ENCODE assay signal across 28 cellular contexts in genomic region chr5:158755971-158756370, GRCh38.
DNase-seq lines count a peak whose midpoint lies in the region; ATAC-seq, FAIRE-seq and TF ChIP-seq lines count a peak whose summit lies in the region.
"Had no signal": no experiment of that assay in that cellular context is flagged by ENCODE, and none has a peak within 500 bp of the region (broad histone marks: within the 10 kb centered on the region; RNA-seq: fewer than 3 reads in every experiment).

No MANE protein-coding gene starts in this region.

- no peak overlapping the region for H3K9ac ChIP-seq in astrocyte (ENCODE audit: low read length)
- peak overlapping the region in 2 of 5 donors; percentile 40 to 49 for H3K9ac ChIP-seq in subcutaneous abdominal adipose tissue (ENCODE audit: low read length in 5 of 5)

- H3K27ac ChIP-seq in astrocyte (ENCODE audit: low read depth, low read length) (no peak overlapping the region), subcutaneous abdominal adipose tissue (ENCODE audit: low read depth, low read length) (peak overlapping the region; percentile 81)
- H3K27ac ChIP-seq: adrenal gland, SJCRH30, suprapubic skin had no signal

- H3K4me3 ChIP-seq in astrocyte (ENCODE audit: insufficient read depth, low read depth, low read length) (no peak overlapping the region), fibroblast of the aortic adventitia (ENCODE audit: low read depth, low read length) (no peak overlapping the region), subcutaneous abdominal adipose tissue (ENCODE audit: low read depth in 1 of 5, low read length in 5 of 5) (no peak overlapping the region)
- H3K4me3 ChIP-seq: adrenal gland, SJCRH30, smooth muscle cell, suprapubic skin had no signal

- no peaks in the 10 kb centered on the region for H3K36me3 Mint-ChIP-seq in astrocyte (ENCODE audit: low read depth, unreplicated experiment)
- no peaks in the 10 kb centered on the region for H3K36me3 Mint-ChIP-seq in WTC11

- H3K36me3 ChIP-seq in astrocyte (ENCODE audit: insufficient read depth, low read length): no peaks in the 10 kb centered on the region
- no peaks in the 10 kb centered on the region for H3K36me3 ChIP-seq in subcutaneous abdominal adipose tissue (ENCODE audit: control insufficient read depth in 5 of 5, insufficient read depth in 5 of 5, low read length in 5 of 5)
- H3K36me3 ChIP-seq: adrenal gland, SJCRH30, suprapubic skin had no signal

- POLR2A ChIA-PET in WTC11 (lab: Charles Lee): no interaction called here

- H3K4me1 Mint-ChIP-seq in astrocyte (ENCODE audit: low read depth, unreplicated experiment) (peaks cover 11% of the 10 kb centered on the region), WTC11 (no peaks in the 10 kb centered on the region)
- H3K4me1 Mint-ChIP-seq: activated CD4-positive, alpha-beta memory T cell treated with anti-CD3 and anti-CD28 coated beads, Interleukin-2, amount 10 ng/mL, durations not matched to agents 7 days and 5 days had no signal

- peak; percentile 47 for DNase-seq in EL
- peak; percentile 75 for DNase-seq in astrocyte (ENCODE audit: low read depth)
- peak; percentile 81 for DNase-seq in fibroblast of the aortic adventitia (ENCODE audit: low read depth)
- DNase-seq in Right ventricle myocardium superior: no peak
- no peak for DNase-seq in hippocampal formation (lab: John Stamatoyannopoulos, UW)
- no peak for DNase-seq in NCI-H526 (lab: John Stamatoyannopoulos, UW)
- DNase-seq in WTC11 (ENCODE audit: low spot score): no peak
- DNase-seq: activated CD4-positive, alpha-beta memory T cell treated with anti-CD3 and anti-CD28 coated beads, Interleukin-2, amount 10 ng/mL, durations not matched to agents 7 days and 5 days; activated CD4-positive, CD25-positive, alpha-beta regulatory T cell treated with anti-CD3 and anti-CD28 coated beads, Interleukin-2, amount 50 U/mL, for 72 hours; activated gamma-delta T cell; activated T-cell treated with anti-CD3 and anti-CD28 coated beads for 4 hours; adrenal gland; CD4-positive, alpha-beta T cell; dermis blood vessel endothelial cell; foreskin fibroblast; GOT3; left colon; mesendoderm; NCI-H146; NCI-H524 treated with DMSO at 0.1 percent for 48 hours; occipital lobe; stimulated activated CD4-positive, alpha-beta T cell treated with anti-CD3 and anti-CD28 coated beads, Interleukin-2, amount 100 ng/mL, for 24 hours had no signal

- CTCF ChIA-PET in WTC11 (lab: Charles Lee): no interaction called here

- H3K27ac Mint-ChIP-seq in astrocyte (ENCODE audit: unreplicated experiment): no peak overlapping the region
- no peak overlapping the region for H3K27ac Mint-ChIP-seq in WTC11
- H3K27ac Mint-ChIP-seq: activated CD4-positive, alpha-beta memory T cell treated with anti-CD3 and anti-CD28 coated beads, Interleukin-2, amount 10 ng/mL, durations not matched to agents 7 days and 5 days; CD4-positive, alpha-beta T cell had no signal

- no peak for FAIRE-seq in astrocyte (lab: Jason Lieb, UNC)
- FAIRE-seq: G401.6, RCC 7860 had no signal

- H3K9me3 ChIP-seq in astrocyte (ENCODE audit: insufficient read depth, low read depth, low read length): no peaks in the 10 kb centered on the region
- no peaks in the 10 kb centered on the region for H3K9me3 ChIP-seq in subcutaneous abdominal adipose tissue (ENCODE audit: control insufficient read depth in 5 of 5, low read length in 5 of 5)
- H3K9me3 ChIP-seq: adrenal gland, SJCRH30, suprapubic skin had no signal

- no peak for ATAC-seq in Right ventricle myocardium superior (ENCODE audit: poor library complexity)
- ATAC-seq in WTC11: no peak
- ATAC-seq: left colon had no signal

- H3K4me3 Mint-ChIP-seq in astrocyte (ENCODE audit: unreplicated experiment): no peak overlapping the region
- H3K4me3 Mint-ChIP-seq in WTC11: no peak overlapping the region
- H3K4me3 Mint-ChIP-seq: activated CD4-positive, alpha-beta memory T cell treated with anti-CD3 and anti-CD28 coated beads, Interleukin-2, amount 10 ng/mL, durations not matched to agents 7 days and 5 days; CD4-positive, alpha-beta T cell had no signal

- no peaks in the 10 kb centered on the region for H4K20me1 ChIP-seq in astrocyte (ENCODE audit: insufficient read depth, low read length)

- H3K4me2 ChIP-seq in astrocyte (ENCODE audit: low read length): no peak overlapping the region
- H3K4me2 ChIP-seq: smooth muscle cell had no signal

- no peak overlapping the region for H2AFZ ChIP-seq in astrocyte (ENCODE audit: low read depth, low read length)

- H3K79me2 ChIP-seq in astrocyte (ENCODE audit: insufficient read depth, low read length): no peaks in the 10 kb centered on the region

- H3K9me3 Mint-ChIP-seq in astrocyte (ENCODE audit: unreplicated experiment): no peaks in the 10 kb centered on the region
- no peaks in the 10 kb centered on the region for H3K9me3 Mint-ChIP-seq in WTC11
- H3K9me3 Mint-ChIP-seq: activated CD4-positive, alpha-beta memory T cell treated with anti-CD3 and anti-CD28 coated beads, Interleukin-2, amount 10 ng/mL, durations not matched to agents 7 days and 5 days; CD4-positive, alpha-beta T cell had no signal

- TF ChIP-seq CTCF in astrocyte (IDR thresholded peaks at IDR 0.05; ENCODE audit: insufficient read depth, low read depth, low read length): no peak
- TF ChIP-seq CTCF in fibroblast of the aortic adventitia (IDR thresholded peaks at IDR 0.05; ENCODE audit: insufficient read depth, low read length): no peak
- TF ChIP-seq CTCF in WTC11 (IDR thresholded peaks at IDR 0.05): no peak

- intact Hi-C loops in Right ventricle myocardium superior (cut with DNase I): no loop called here

- H3K4me1 ChIP-seq in astrocyte (ENCODE audit: insufficient read depth, low read length) (peaks cover 4% of the 10 kb centered on the region), subcutaneous abdominal adipose tissue (ENCODE audit: control insufficient read depth in 5 of 5, insufficient read depth in 5 of 5, low read length in 5 of 5) (peaks cover 7 to 71% (median 48%) of the 10 kb centered on the region in 5 donors)
- H3K4me1 ChIP-seq: adrenal gland, suprapubic skin had no signal

- H3K27me3 Mint-ChIP-seq in astrocyte (ENCODE audit: low read depth, unreplicated experiment): peaks cover 3% of the 10 kb centered on the region
- H3K27me3 Mint-ChIP-seq in WTC11 (ENCODE audit: low read depth): no peaks in the 10 kb centered on the region

- H3K27me3 ChIP-seq in astrocyte (ENCODE audit: insufficient read depth, low read length): no peaks in the 10 kb centered on the region
- H3K27me3 ChIP-seq in subcutaneous abdominal adipose tissue (ENCODE audit: control insufficient read depth in 5 of 5, insufficient read depth in 4 of 5, low read length in 5 of 5): no peaks in the 10 kb centered on the region
- H3K27me3 ChIP-seq: adrenal gland, SJCRH30, suprapubic skin had no signal

TF ChIP-seq in WTC11, 78 proteins besides CTCF, POLR2A, EP300 and RAD21 (continues in another document):
- TF ChIP-seq SP1 (CRISPR knock-in tag; conservative IDR thresholded peaks at IDR 0.05): no peak
- TF ChIP-seq RELA (CRISPR knock-in tag; IDR thresholded peaks at IDR 0.05; ENCODE audit: borderline replicate concordance): no peak
- TF ChIP-seq SMAD4 (CRISPR knock-in tag; IDR thresholded peaks at IDR 0.05): no peak
- TF ChIP-seq ZNF138 (CRISPR knock-in tag; conservative IDR thresholded peaks at IDR 0.05): no peak
- no peak for TF ChIP-seq ERG (CRISPR knock-in tag; IDR thresholded peaks at IDR 0.05)
- TF ChIP-seq TCF7 (CRISPR knock-in tag; IDR thresholded peaks at IDR 0.05; ENCODE audit: low read depth): no peak
- TF ChIP-seq ESRRA (CRISPR knock-in tag; IDR thresholded peaks at IDR 0.05; ENCODE audit: borderline replicate concordance): no peak
- no peak for TF ChIP-seq E2F4 (CRISPR knock-in tag; IDR thresholded peaks at IDR 0.05; ENCODE audit: borderline replicate concordance, low read depth)

Comparison
In these comparisons a context has a peak if more than half of its experiments do, and no peak if none do; other contexts are left out.
1. DNase-seq: peak in EL (single experiment), astrocyte (single experiment) and fibroblast of the aortic adventitia (single experiment); none in Right ventricle myocardium superior (single experiment), hippocampal formation (0 of 2), NCI-H526 (0 of 2) and WTC11 (single experiment).